Comparison of ENCODE assay signal across 22 cellular contexts in the genomic region with DNA sequence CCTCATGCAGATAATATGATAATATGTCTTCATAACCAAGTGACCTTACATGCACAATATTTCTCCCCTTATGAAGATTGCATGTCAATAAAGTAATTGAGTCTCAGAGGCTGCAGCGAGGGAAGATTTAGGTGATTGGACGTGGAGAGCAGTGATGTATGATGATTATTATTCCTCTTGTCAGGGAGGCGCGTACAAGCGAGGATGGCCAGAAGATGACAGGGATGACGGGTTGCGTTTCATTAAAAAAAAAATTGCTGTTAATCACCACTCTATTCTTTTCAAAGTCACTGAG.
DNase-seq lines count a peak whose midpoint lies in the region; ATAC-seq, FAIRE-seq and TF ChIP-seq lines count a peak whose summit lies in the region.
"Had no signal": no experiment of that assay in that cellular context is flagged by ENCODE, and none has a peak within 500 bp of the region (broad histone marks: within the 10 kb centered on the region; RNA-seq: fewer than 3 reads in every experiment).

No MANE protein-coding gene starts in this region.

- WGBS in ovary, 3 donors: 63 to 77% (median 64%) methylated on average over 7 of the region's 7 CpGs

- H3K4me1 ChIP-seq in ACC112 (ENCODE audit: control insufficient read depth, insufficient read depth, low read length, unreplicated experiment): peaks cover 59% of the 10 kb centered on the region
- no peaks in the 10 kb centered on the region for H3K4me1 ChIP-seq in endocrine pancreas (ENCODE audit: control insufficient read depth, insufficient read depth, low read length)
- H3K4me1 ChIP-seq in ovary (ENCODE audit: insufficient read depth): peaks cover 12% of the 10 kb centered on the region

- H3K27me3 ChIP-seq in ACC112 (ENCODE audit: insufficient read depth, low read length) (no peaks in the 10 kb centered on the region), endocrine pancreas (ENCODE audit: control insufficient read depth, insufficient read depth, low read length) (no peaks in the 10 kb centered on the region), ovary (no peaks in the 10 kb centered on the region)
- H3K27me3 ChIP-seq: upper lobe of right lung had no signal

- H3K79me2 ChIP-seq in ACC112 (ENCODE audit: control insufficient read depth, insufficient read depth, low read length, unreplicated experiment): no peaks in the 10 kb centered on the region

- H3K9me3 ChIP-seq in endocrine pancreas (ENCODE audit: control insufficient read depth, low read length) (no peaks in the 10 kb centered on the region), ovary (no peaks in the 10 kb centered on the region)
- H3K9me3 ChIP-seq: upper lobe of right lung had no signal

- H3K36me3 ChIP-seq in ACC112 (ENCODE audit: insufficient read depth, low read length) (no peaks in the 10 kb centered on the region), endocrine pancreas (ENCODE audit: control insufficient read depth, insufficient read depth, low read length) (no peaks in the 10 kb centered on the region), ovary (no peaks in the 10 kb centered on the region)
- H3K36me3 ChIP-seq: upper lobe of right lung had no signal

- FAIRE-seq in H54 (lab: Jason Lieb, UNC): no peak
- FAIRE-seq: bronchial epithelial cell had no signal

- intact Hi-C loops in ovary (cut with DNase I): no loop called here

- H3K4me3 ChIP-seq in ACC112 (ENCODE audit: low read depth, low read length): no peak overlapping the region
- H3K4me3 ChIP-seq in endocrine pancreas (ENCODE audit: control insufficient read depth, insufficient read depth, low read length): peak overlapping the region; percentile 77
- H3K4me3 ChIP-seq in ovary: peak overlapping the region; percentile 18
- H3K4me3 ChIP-seq: upper lobe of right lung had no signal

- DNase-seq in NCI-H146 treated with DMSO at 0.1 percent for 48 hours (lab: John Stamatoyannopoulos, UW; ENCODE audit: unreplicated experiment) (peak; percentile 42), ovary (no peak), H54 (ENCODE audit: insufficient read length, low spot score) (no peak)
- DNase-seq: activated CD4-positive, alpha-beta T cell treated with anti-CD3 and anti-CD28 coated beads, Interleukin-2, amount 50 U/mL, for 4 hours; activated T-cell treated with anti-CD3 and anti-CD28 coated beads, Interleukin-2, amount 50 U/mL, for 48 hours; effector memory CD4-positive, alpha-beta T cell; HCEC 1CT; Kasumi-1; left colon; NCI-H1694; NCI-H226; stimulated activated CD4-positive, alpha-beta T cell treated with anti-CD3 and anti-CD28 coated beads, Interleukin-12 subunit alpha, Interleukin-12 subunit beta, amount 100 ng/mL, for 4 hours; T-cell; upper lobe of right lung had no signal

- TF ChIP-seq POLR2A in ovary (IDR thresholded peaks at IDR 0.05) (no peak), H54 (IDR thresholded peaks at IDR 0.05; ENCODE audit: low read depth, low read length) (no peak)

- no peak for TF ChIP-seq CTCF in ovary (IDR thresholded peaks at IDR 0.05)

- H3K27ac ChIP-seq in ACC112 (ENCODE audit: low read depth, low read length) (peak overlapping the region; percentile 79; the same call in 1 of the 2 replicates), ovary (peak overlapping the region in 1 of 2 donors; percentile 58)
- H3K27ac ChIP-seq: RWPE1, upper lobe of right lung had no signal

- TF ChIP-seq EP300 in ovary (IDR thresholded peaks at IDR 0.05): no peak

- peak overlapping the region; percentile 4 for H3K9ac ChIP-seq in endocrine pancreas (ENCODE audit: control insufficient read depth, insufficient read depth, low read length)

- ATAC-seq in HG03521 (IDR thresholded peaks at IDR 0.05; ENCODE audit: unreplicated experiment): no peak
- ATAC-seq in HG02852 (IDR thresholded peaks at IDR 0.05; ENCODE audit: unreplicated experiment): no peak
- ATAC-seq in GM18520 (IDR thresholded peaks at IDR 0.05; ENCODE audit: unreplicated experiment): no peak
- ATAC-seq: left colon; stimulated activated effector memory CD8-positive, alpha-beta T cell treated with anti-CD3 and anti-CD28 coated beads, Interleukin-12 subunit alpha, Interleukin-12 subunit beta, amount 100 ng/mL, for 72 hours; T-cell; upper lobe of right lung had no signal

- H2AFZ ChIP-seq in ACC112 (ENCODE audit: low read length, unreplicated experiment): no peak overlapping the region
